Comparison of ENCODE assay signal across 1 cellular context in the genomic region with DNA sequence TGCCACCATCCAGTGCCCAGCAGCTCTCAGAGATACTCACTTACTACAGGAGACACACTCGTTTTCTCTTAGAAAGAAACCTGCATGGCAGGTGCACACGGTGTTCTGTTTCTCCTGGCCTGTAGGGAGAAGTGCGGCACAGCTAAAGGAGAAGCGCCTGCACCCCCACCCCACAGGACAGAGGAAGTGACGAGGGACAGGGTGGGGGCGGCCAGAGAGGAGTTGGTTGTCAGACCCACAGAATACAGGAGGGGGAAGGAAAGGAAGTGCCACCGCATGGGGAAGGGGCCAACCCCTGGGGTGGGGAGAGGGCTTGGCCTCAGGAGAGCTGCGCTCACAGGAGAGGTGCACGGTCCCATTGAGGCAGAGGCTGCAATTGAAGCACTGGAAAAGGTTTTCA.
TF ChIP-seq lines count a peak whose summit lies in the region.

No MANE protein-coding gene starts in this region.

TF ChIP-seq in WTC11, 78 proteins besides CTCF, POLR2A, EP300 and RAD21 (continued from another document):
- no peak for TF ChIP-seq ATF3 (CRISPR knock-in tag; conservative IDR thresholded peaks at IDR 0.05)
- no peak for TF ChIP-seq CREB1 (CRISPR knock-in tag; IDR thresholded peaks at IDR 0.05)
- no peak for TF ChIP-seq ARID4B (CRISPR knock-in tag; IDR thresholded peaks at IDR 0.05; ENCODE audit: borderline replicate concordance)
- no peak for TF ChIP-seq PRRX2 (CRISPR knock-in tag; IDR thresholded peaks at IDR 0.05)
- TF ChIP-seq ATF2 (CRISPR knock-in tag; IDR thresholded peaks at IDR 0.05; ENCODE audit: borderline replicate concordance, low read depth): no peak
- TF ChIP-seq, protein P1, sequence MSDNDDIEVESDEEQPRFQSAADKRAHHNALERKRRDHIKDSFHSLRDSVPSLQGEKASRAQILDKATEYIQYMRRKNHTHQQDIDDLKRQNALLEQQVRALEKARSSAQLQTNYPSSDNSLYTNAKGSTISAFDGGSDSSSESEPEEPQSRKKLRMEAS (CRISPR knock-in tag; IDR thresholded peaks at IDR 0.05): no peak
- no peak for TF ChIP-seq ZNF416 (CRISPR knock-in tag; IDR thresholded peaks at IDR 0.05)
- no peak for TF ChIP-seq FOXP1 (CRISPR knock-in tag; IDR thresholded peaks at IDR 0.05; ENCODE audit: borderline replicate concordance)
- TF ChIP-seq, protein P2, sequence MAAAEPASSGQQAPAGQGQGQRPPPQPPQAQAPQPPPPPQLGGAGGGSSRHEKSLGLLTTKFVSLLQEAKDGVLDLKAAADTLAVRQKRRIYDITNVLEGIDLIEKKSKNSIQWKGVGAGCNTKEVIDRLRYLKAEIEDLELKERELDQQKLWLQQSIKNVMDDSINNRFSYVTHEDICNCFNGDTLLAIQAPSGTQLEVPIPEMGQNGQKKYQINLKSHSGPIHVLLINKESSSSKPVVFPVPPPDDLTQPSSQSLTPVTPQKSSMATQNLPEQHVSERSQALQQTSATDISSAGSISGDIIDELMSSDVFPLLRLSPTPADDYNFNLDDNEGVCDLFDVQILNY (CRISPR knock-in tag; IDR thresholded peaks at IDR 0.05): no peak
- TF ChIP-seq NR3C1 (CRISPR knock-in tag; conservative IDR thresholded peaks at IDR 0.05; ENCODE audit: low read depth): no peak
- TF ChIP-seq NR1H2 (CRISPR knock-in tag; IDR thresholded peaks at IDR 0.05): no peak
- TF ChIP-seq, protein P3, sequence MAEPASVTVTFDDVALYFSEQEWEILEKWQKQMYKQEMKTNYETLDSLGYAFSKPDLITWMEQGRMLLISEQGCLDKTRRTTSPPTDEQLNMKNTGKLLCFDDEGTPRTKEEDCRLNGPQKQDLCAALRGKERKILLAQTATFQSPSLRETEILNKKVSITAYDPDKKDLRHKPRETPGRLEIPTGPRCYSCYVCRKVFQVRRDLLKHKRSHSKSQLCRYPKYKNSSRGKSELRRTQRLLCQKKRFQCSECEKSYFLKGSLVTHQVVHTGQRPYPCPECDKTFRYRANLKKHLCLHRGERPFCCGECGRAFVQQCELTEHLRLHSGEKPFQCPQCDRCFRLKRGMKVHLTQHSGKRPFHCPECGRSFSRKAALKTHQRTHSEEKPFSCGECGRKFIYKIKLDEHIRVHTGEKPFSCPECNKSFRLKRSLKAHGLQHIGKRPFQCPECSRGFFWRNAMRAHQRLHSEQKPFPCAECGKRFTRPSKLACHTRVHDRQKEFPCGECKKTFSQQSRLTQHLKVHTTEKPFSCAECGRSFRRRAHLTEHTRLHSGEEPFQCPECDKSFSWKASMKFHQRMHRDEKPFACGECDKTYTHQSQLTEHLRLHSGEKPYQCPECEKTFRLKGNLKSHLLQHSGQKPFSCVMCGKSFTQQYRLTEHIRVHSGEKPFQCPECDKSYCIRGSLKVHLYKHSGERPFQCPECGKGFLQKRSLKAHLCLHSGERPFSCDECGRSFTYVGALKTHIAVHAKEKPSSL (CRISPR knock-in tag; conservative IDR thresholded peaks at IDR 0.05): no peak
- no peak for TF ChIP-seq OVOL2 (CRISPR knock-in tag; IDR thresholded peaks at IDR 0.05; ENCODE audit: borderline replicate concordance)
- TF ChIP-seq NFE2L1 (CRISPR knock-in tag; IDR thresholded peaks at IDR 0.05): no peak
- no peak for TF ChIP-seq NR2C2 (CRISPR knock-in tag; IDR thresholded peaks at IDR 0.05)
